Comparison of ENCODE assay signal across 21 cellular contexts in genomic region chr5:94359880-94360279, GRCh38.
DNase-seq lines count a peak whose midpoint lies in the region; ATAC-seq and TF ChIP-seq lines count a peak whose summit lies in the region.
"Had no signal": no experiment of that assay in that cellular context is flagged by ENCODE, and none has a peak within 500 bp of the region (broad histone marks: within the 10 kb centered on the region; RNA-seq: fewer than 3 reads in every experiment).

No MANE protein-coding gene starts in this region.

- H3K36me3 Mint-ChIP-seq in Calu3 (ENCODE audit: insufficient read depth, unreplicated experiment) (no peaks in the 10 kb centered on the region), progenitor cell of endocrine pancreas (ENCODE audit: insufficient read depth) (peaks cover 2% of the 10 kb centered on the region)
- H3K36me3 Mint-ChIP-seq: CD4-positive, CD25-positive, alpha-beta regulatory T cell had no signal

- H3K4me1 Mint-ChIP-seq in Calu3 (ENCODE audit: low read depth, unreplicated experiment) (peaks cover 10% of the 10 kb centered on the region), progenitor cell of endocrine pancreas (ENCODE audit: low read depth) (peaks cover 14% of the 10 kb centered on the region)
- H3K4me1 Mint-ChIP-seq: CD4-positive, CD25-positive, alpha-beta regulatory T cell had no signal

- H3K27me3 ChIP-seq in HUES48 (ENCODE audit: control insufficient read depth, insufficient read depth, low read length) (no peaks in the 10 kb centered on the region), heart left ventricle (no peaks in the 10 kb centered on the region)
- H3K27me3 ChIP-seq: BLaER1 had no signal

- H3K36me3 ChIP-seq in ES-I3 (ENCODE audit: insufficient read depth, low read length), result peaks cover 3% of the 10 kb centered on the region; the same call in 1 of the 2 replicates
- H3K36me3 ChIP-seq in HUES48 (ENCODE audit: control insufficient read depth, insufficient read depth, low read length), result peaks cover 39% of the 10 kb centered on the region
- H3K36me3 ChIP-seq in heart left ventricle, result no peaks in the 10 kb centered on the region
- H3K36me3 ChIP-seq: BLaER1 had no signal

- WGBS in heart left ventricle, 4 donors, result 54 to 75% (median 63%) methylated on average over 3 of the region's 3 CpGs

- H3K9me3 Mint-ChIP-seq in Calu3 (ENCODE audit: low read depth, unreplicated experiment) (no peaks in the 10 kb centered on the region), progenitor cell of endocrine pancreas (ENCODE audit: low read depth) (no peaks in the 10 kb centered on the region)

- peak in 3 of 4 donors; percentile 55 to 72 (median 65) for ATAC-seq in heart left ventricle
- ATAC-seq in GM21381 (IDR thresholded peaks at IDR 0.05; ENCODE audit: unreplicated experiment), result no peak
- ATAC-seq: HepG2 had no signal

- CTCF ChIA-PET in Calu3 (lab: Charles Lee), result no interaction called here

- DNase-seq in heart left ventricle (no peak), Calu3 (no peak), NCI-H2029 (lab: John Stamatoyannopoulos, UW) (no peak), progenitor cell of endocrine pancreas (ENCODE audit: low spot score, unreplicated experiment) (no peak)
- DNase-seq: CD4-positive, CD25-positive, alpha-beta regulatory T cell; GM23248; Karpas-422; NCI-H1092 treated with DMSO at 0.1 percent for 48 hours; NCI-H146; NCI-H1930; NCI-H2227 treated with DMSO at 0.1 percent for 48 hours; NCI-H526 treated with DMSO at 0.1 percent for 48 hours; RPMI8226; SHP77 treated with DMSO at 0.1 percent for 48 hours had no signal

- TF ChIP-seq CTCF in heart left ventricle (IDR thresholded peaks at IDR 0.05) (no peak), Calu3 (IDR thresholded peaks at IDR 0.05; ENCODE audit: unreplicated experiment) (no peak), progenitor cell of endocrine pancreas (IDR thresholded peaks at IDR 0.05; ENCODE audit: unreplicated experiment) (no peak)

- H3K9me3 ChIP-seq in ES-I3 (ENCODE audit: control insufficient read depth, insufficient read depth, low read length), result no peaks in the 10 kb centered on the region
- H3K9me3 ChIP-seq in HUES48 (ENCODE audit: control insufficient read depth, insufficient read depth, low read length), result no peaks in the 10 kb centered on the region
- no peaks in the 10 kb centered on the region for H3K9me3 ChIP-seq in heart left ventricle
- H3K9me3 ChIP-seq: BLaER1 had no signal

- H3K27me3 Mint-ChIP-seq in Calu3 (ENCODE audit: unreplicated experiment) (no peaks in the 10 kb centered on the region), progenitor cell of endocrine pancreas (peaks cover 49% of the 10 kb centered on the region)
- H3K27me3 Mint-ChIP-seq: CD4-positive, CD25-positive, alpha-beta regulatory T cell had no signal

- H3K4me3 ChIP-seq in HUES48 (ENCODE audit: low read depth, low read length), result peak overlapping the region; percentile 85
- no peak overlapping the region for H3K4me3 ChIP-seq in heart left ventricle
- peak overlapping the region; percentile 55 for H3K4me3 ChIP-seq in iPS-11a (ENCODE audit: low read depth, low read length)
- H3K4me3 ChIP-seq: BLaER1, GM23248, SK-N-MC had no signal

- intact Hi-C loops in heart left ventricle (cut with DNase I) (no loop called here), Calu3 (cut with micrococcal nuclease; ENCODE audit: unreplicated experiment) (no loop called here)

- H3K27ac Mint-ChIP-seq in Calu3 (ENCODE audit: unreplicated experiment) (no peak overlapping the region), progenitor cell of endocrine pancreas (no peak overlapping the region)
- H3K27ac Mint-ChIP-seq: CD4-positive, CD25-positive, alpha-beta regulatory T cell had no signal

- H3K4me1 ChIP-seq in ES-I3 (ENCODE audit: insufficient read depth, low read length) (peaks cover 7% of the 10 kb centered on the region; the same call in 1 of the 2 replicates), HUES48 (ENCODE audit: control insufficient read depth, insufficient read depth, low read length) (peaks cover 44% of the 10 kb centered on the region), heart left ventricle (peaks cover 0 to 6% (median 0%) of the 10 kb centered on the region in 12 donors)
- H3K4me1 ChIP-seq: BLaER1 had no signal

- H3K4me3 Mint-ChIP-seq in Calu3 (ENCODE audit: low read depth, unreplicated experiment), result no peak overlapping the region
- no peak overlapping the region for H3K4me3 Mint-ChIP-seq in progenitor cell of endocrine pancreas (ENCODE audit: low read depth)
- H3K4me3 Mint-ChIP-seq: CD4-positive, CD25-positive, alpha-beta regulatory T cell had no signal

- H3K27ac ChIP-seq in HUES48 (ENCODE audit: low read depth, low read length), result peak overlapping the region; percentile 94
- peak overlapping the region in 5 of 12 donors; percentile 11 to 45 (median 30) for H3K27ac ChIP-seq in heart left ventricle
- H3K27ac ChIP-seq: BLaER1, GM23248, SK-N-MC had no signal

- H3K9ac ChIP-seq in ES-I3 (ENCODE audit: low read depth, low read length) (peak overlapping the region; percentile 60), HUES48 (ENCODE audit: low read depth, low read length) (peak overlapping the region; percentile 89)
- H3K9ac ChIP-seq: BLaER1, GM23248 had no signal

- no peak for TF ChIP-seq POLR2A in heart left ventricle (IDR thresholded peaks at IDR 0.05)

- no TSS peak for BruUV-seq in Calu3 (replicated peaks; lab: Mats Ljungman, UMichigan)

Comparison
In these comparisons a context has a peak if more than half of its experiments do, and no peak if none do; other contexts are left out.
1. H3K4me3 ChIP-seq: peak in HUES48 (single experiment) and iPS-11a (single experiment); none in heart left ventricle (0 of 12).